Comparison of ENCODE assay signal across 2 cellular contexts in genomic region chr10:8113616-8114015, GRCh38.
TF ChIP-seq lines count a peak whose summit lies in the region.

No MANE protein-coding gene starts in this region.

TF ChIP-seq in GM23338, 12 proteins besides CTCF, POLR2A, EP300 and RAD21:
- no peak for TF ChIP-seq JUNB (IDR thresholded peaks at IDR 0.05; ENCODE audit: unreplicated experiment)
- no peak for TF ChIP-seq ZNF331 (CRISPR knock-in tag; IDR thresholded peaks at IDR 0.05; ENCODE audit: low read depth)
- TF ChIP-seq EZH2 (IDR thresholded peaks at IDR 0.05; ENCODE audit: low read depth, unreplicated experiment), result no peak
- no peak for TF ChIP-seq POLR2AphosphoS5 (IDR thresholded peaks at IDR 0.05; ENCODE audit: low read depth)
- TF ChIP-seq CREB1 (CRISPR knock-in tag; IDR thresholded peaks at IDR 0.05; ENCODE audit: low read depth), result no peak
- TF ChIP-seq, protein P1, sequence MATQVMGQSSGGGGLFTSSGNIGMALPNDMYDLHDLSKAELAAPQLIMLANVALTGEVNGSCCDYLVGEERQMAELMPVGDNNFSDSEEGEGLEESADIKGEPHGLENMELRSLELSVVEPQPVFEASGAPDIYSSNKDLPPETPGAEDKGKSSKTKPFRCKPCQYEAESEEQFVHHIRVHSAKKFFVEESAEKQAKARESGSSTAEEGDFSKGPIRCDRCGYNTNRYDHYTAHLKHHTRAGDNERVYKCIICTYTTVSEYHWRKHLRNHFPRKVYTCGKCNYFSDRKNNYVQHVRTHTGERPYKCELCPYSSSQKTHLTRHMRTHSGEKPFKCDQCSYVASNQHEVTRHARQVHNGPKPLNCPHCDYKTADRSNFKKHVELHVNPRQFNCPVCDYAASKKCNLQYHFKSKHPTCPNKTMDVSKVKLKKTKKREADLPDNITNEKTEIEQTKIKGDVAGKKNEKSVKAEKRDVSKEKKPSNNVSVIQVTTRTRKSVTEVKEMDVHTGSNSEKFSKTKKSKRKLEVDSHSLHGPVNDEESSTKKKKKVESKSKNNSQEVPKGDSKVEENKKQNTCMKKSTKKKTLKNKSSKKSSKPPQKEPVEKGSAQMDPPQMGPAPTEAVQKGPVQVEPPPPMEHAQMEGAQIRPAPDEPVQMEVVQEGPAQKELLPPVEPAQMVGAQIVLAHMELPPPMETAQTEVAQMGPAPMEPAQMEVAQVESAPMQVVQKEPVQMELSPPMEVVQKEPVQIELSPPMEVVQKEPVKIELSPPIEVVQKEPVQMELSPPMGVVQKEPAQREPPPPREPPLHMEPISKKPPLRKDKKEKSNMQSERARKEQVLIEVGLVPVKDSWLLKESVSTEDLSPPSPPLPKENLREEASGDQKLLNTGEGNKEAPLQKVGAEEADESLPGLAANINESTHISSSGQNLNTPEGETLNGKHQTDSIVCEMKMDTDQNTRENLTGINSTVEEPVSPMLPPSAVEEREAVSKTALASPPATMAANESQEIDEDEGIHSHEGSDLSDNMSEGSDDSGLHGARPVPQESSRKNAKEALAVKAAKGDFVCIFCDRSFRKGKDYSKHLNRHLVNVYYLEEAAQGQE (IDR thresholded peaks at IDR 0.05; ENCODE audit: unreplicated experiment), result no peak
- no peak for TF ChIP-seq ZNF462 (CRISPR knock-in tag; IDR thresholded peaks at IDR 0.05)
- TF ChIP-seq NANOG (IDR thresholded peaks at IDR 0.05; ENCODE audit: borderline replicate concordance), result no peak
- no peak for TF ChIP-seq ZNF114 (CRISPR knock-in tag; IDR thresholded peaks at IDR 0.05)
- TF ChIP-seq EZH2phosphoT487 (IDR thresholded peaks at IDR 0.05; ENCODE audit: unreplicated experiment), result no peak
- no peak for TF ChIP-seq STAT1 (IDR thresholded peaks at IDR 0.05; ENCODE audit: unreplicated experiment)
- TF ChIP-seq, protein P2, sequence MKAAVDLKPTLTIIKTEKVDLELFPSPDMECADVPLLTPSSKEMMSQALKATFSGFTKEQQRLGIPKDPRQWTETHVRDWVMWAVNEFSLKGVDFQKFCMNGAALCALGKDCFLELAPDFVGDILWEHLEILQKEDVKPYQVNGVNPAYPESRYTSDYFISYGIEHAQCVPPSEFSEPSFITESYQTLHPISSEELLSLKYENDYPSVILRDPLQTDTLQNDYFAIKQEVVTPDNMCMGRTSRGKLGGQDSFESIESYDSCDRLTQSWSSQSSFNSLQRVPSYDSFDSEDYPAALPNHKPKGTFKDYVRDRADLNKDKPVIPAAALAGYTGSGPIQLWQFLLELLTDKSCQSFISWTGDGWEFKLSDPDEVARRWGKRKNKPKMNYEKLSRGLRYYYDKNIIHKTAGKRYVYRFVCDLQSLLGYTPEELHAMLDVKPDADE (IDR thresholded peaks at IDR 0.05), result no peak

TF ChIP-seq in H1, 55 proteins besides CTCF, POLR2A, EP300 and RAD21:
- TF ChIP-seq, protein P3, sequence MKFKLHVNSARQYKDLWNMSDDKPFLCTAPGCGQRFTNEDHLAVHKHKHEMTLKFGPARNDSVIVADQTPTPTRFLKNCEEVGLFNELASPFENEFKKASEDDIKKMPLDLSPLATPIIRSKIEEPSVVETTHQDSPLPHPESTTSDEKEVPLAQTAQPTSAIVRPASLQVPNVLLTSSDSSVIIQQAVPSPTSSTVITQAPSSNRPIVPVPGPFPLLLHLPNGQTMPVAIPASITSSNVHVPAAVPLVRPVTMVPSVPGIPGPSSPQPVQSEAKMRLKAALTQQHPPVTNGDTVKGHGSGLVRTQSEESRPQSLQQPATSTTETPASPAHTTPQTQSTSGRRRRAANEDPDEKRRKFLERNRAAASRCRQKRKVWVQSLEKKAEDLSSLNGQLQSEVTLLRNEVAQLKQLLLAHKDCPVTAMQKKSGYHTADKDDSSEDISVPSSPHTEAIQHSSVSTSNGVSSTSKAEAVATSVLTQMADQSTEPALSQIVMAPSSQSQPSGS (IDR thresholded peaks at IDR 0.05; ENCODE audit: low read length), result no peak
- TF ChIP-seq KDM1A (IDR thresholded peaks at IDR 0.05; ENCODE audit: borderline replicate concordance, low read length), result peak; percentile 86; the same call in 1 of the 2 replicates
